25 cellular contexts compared by ENCODE assay signal in the genomic region with DNA sequence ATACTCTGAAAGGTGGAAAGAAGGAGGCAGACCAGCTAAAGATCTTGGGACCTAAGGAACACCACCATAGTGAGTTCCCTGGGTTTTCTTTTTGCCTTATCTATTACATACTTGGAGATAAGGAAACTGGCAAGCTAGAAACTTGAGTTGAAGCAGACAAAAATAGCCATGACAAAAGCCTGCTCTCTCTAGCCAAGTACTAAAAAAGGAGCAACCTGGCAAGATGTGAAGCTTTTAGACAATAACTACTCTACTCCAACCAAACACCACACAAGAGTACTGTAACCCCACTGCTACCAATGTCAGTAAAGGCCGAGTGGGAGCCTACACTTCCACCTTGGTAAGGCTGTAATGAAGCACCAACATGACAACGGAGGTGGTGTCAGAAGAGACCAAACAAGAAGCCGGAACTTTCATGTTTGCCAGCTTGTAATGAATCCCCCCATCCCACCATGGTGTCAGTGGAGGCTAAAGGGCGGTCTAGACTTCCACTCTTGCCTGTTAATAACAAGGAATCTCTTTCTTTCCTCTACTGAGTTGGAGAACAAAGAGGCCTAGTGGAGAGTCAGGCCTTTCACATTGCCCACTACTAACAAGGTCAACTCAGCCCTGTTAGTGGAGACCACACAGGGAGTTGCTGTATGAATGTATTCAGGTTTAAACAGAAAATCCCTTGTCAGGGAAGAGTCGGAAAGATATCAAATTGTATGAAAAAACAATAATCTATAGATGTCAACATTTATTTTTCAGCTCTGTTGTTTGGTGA. TPM values are rescaled to one million over a fixed set of nuclear protein-coding genes. Genes with fewer than 3 reads are reported as not detected.
"Had no signal": no experiment of that assay in that cellular context is flagged by ENCODE, and none has a peak within 500 bp of the region (broad histone marks: within the 10 kb centered on the region; RNA-seq: fewer than 3 reads in every experiment).

No MANE protein-coding gene starts in this region.

- DNase-seq: activated CD4-positive, alpha-beta memory T cell treated with anti-CD3 and anti-CD28 coated beads, Interleukin-2, amount 10 ng/mL, durations not matched to agents 7 days and 5 days; activated CD4-positive, alpha-beta T cell treated with anti-CD3 and anti-CD28 coated beads, Interleukin-2, amount 10 ng/mL, durations not matched to agents 24 days and 14 days; activated effector memory CD4-positive, alpha-beta T cell treated with anti-CD3 and anti-CD28 coated beads, Interleukin-2, amount 50 U/mL, for 16 hours; activated naive CD4-positive, alpha-beta T cell treated with anti-CD3 and anti-CD28 coated beads, Interleukin-2, amount 50 U/mL, for 16 hours; activated naive CD8-positive, alpha-beta T cell treated with anti-CD3 and anti-CD28 coated beads, Interleukin-2, amount 50 U/mL, for 24 hours; activated T-cell treated with anti-CD3 and anti-CD28 coated beads, Interleukin-2, amount 50 U/mL, for 72 hours; central memory CD4-positive, alpha-beta T cell; endodermal cell; esophagus squamous epithelium; kidney; mammary epithelial cell; midbrain; pancreas; psoas muscle; small intestine; stimulated activated CD4-positive, alpha-beta T cell treated with anti-CD3 and anti-CD28 coated beads, Interleukin-2, amount 100 ng/mL, for 24 hours; stimulated activated naive CD8-positive, alpha-beta T cell treated with anti-CD3 and anti-CD28 coated beads, Interleukin-15, amount 100 ng/mL, for 72 hours; tibial artery had no signal

- H3K4me3 Mint-ChIP-seq: activated CD4-positive, alpha-beta memory T cell treated with anti-CD3 and anti-CD28 coated beads, Interleukin-2, amount 10 ng/mL, durations not matched to agents 7 days and 5 days; activated CD4-positive, alpha-beta T cell treated with anti-CD3 and anti-CD28 coated beads, Interleukin-2, amount 10 ng/mL, durations not matched to agents 24 days and 14 days; activated naive CD8-positive, alpha-beta T cell treated with anti-CD3 and anti-CD28 coated beads, Interleukin-2, amount 50 U/mL, for 24 hours; activated T-cell treated with anti-CD3 and anti-CD28 coated beads, Interleukin-2, amount 50 U/mL, for 72 hours; endodermal cell; natural killer cell treated with Interleukin-12 subunit alpha and Interleukin-12 subunit beta and Interleukin-15 and Interleukin-18, amount 100 ng/mL, for 72 hours; stimulated activated effector memory CD8-positive, alpha-beta T cell treated with anti-CD3 and anti-CD28 coated beads, Interleukin-12 subunit alpha, Interleukin-12 subunit beta, amount 100 ng/mL, for 72 hours; stimulated activated naive CD8-positive, alpha-beta T cell treated with anti-CD3 and anti-CD28 coated beads, Interleukin-15, amount 100 ng/mL, for 72 hours had no signal

- H3K9me3 Mint-ChIP-seq: activated CD4-positive, alpha-beta memory T cell treated with anti-CD3 and anti-CD28 coated beads, Interleukin-2, amount 10 ng/mL, durations not matched to agents 7 days and 5 days; activated CD4-positive, alpha-beta T cell treated with anti-CD3 and anti-CD28 coated beads, Interleukin-2, amount 10 ng/mL, durations not matched to agents 24 days and 14 days; activated naive CD8-positive, alpha-beta T cell treated with anti-CD3 and anti-CD28 coated beads, Interleukin-2, amount 50 U/mL, for 24 hours; stimulated activated effector memory CD8-positive, alpha-beta T cell treated with anti-CD3 and anti-CD28 coated beads, Interleukin-12 subunit alpha, Interleukin-12 subunit beta, amount 100 ng/mL, for 72 hours; stimulated activated naive CD8-positive, alpha-beta T cell treated with anti-CD3 and anti-CD28 coated beads, Interleukin-15, amount 100 ng/mL, for 72 hours had no signal

- H3K27ac Mint-ChIP-seq: activated CD4-positive, alpha-beta memory T cell treated with anti-CD3 and anti-CD28 coated beads, Interleukin-2, amount 10 ng/mL, durations not matched to agents 7 days and 5 days; activated CD4-positive, alpha-beta T cell treated with anti-CD3 and anti-CD28 coated beads, Interleukin-2, amount 10 ng/mL, durations not matched to agents 24 days and 14 days; activated naive CD8-positive, alpha-beta T cell treated with anti-CD3 and anti-CD28 coated beads, Interleukin-2, amount 50 U/mL, for 24 hours; activated T-cell treated with anti-CD3 and anti-CD28 coated beads, Interleukin-2, amount 50 U/mL, for 72 hours; endodermal cell; natural killer cell treated with Interleukin-12 subunit alpha and Interleukin-12 subunit beta and Interleukin-15 and Interleukin-18, amount 100 ng/mL, for 72 hours; stimulated activated effector memory CD8-positive, alpha-beta T cell treated with anti-CD3 and anti-CD28 coated beads, Interleukin-12 subunit alpha, Interleukin-12 subunit beta, amount 100 ng/mL, for 72 hours; stimulated activated naive CD8-positive, alpha-beta T cell treated with anti-CD3 and anti-CD28 coated beads, Interleukin-15, amount 100 ng/mL, for 72 hours had no signal

- H3K27ac ChIP-seq: esophagus squamous epithelium, neutrophil, pancreas, psoas muscle, tibial artery had no signal

- H3K27me3 Mint-ChIP-seq: activated CD4-positive, alpha-beta memory T cell treated with anti-CD3 and anti-CD28 coated beads, Interleukin-2, amount 10 ng/mL, durations not matched to agents 7 days and 5 days; activated CD4-positive, alpha-beta T cell treated with anti-CD3 and anti-CD28 coated beads, Interleukin-2, amount 10 ng/mL, durations not matched to agents 24 days and 14 days; activated naive CD8-positive, alpha-beta T cell treated with anti-CD3 and anti-CD28 coated beads, Interleukin-2, amount 50 U/mL, for 24 hours had no signal

- ATAC-seq: activated CD4-positive, CD25-positive, alpha-beta regulatory T cell treated with anti-CD3 and anti-CD28 coated beads, Interleukin-2, amount 50 U/mL, for 24 hours; activated naive CD8-positive, alpha-beta T cell treated with anti-CD3 and anti-CD28 coated beads, Interleukin-2, amount 50 U/mL, for 24 hours; activated T-cell treated with anti-CD3 and anti-CD28 coated beads, Interleukin-2, amount 50 U/mL, for 72 hours; left lobe of liver; pancreas; sciatic nerve; stimulated activated effector memory CD8-positive, alpha-beta T cell treated with anti-CD3 and anti-CD28 coated beads, Interleukin-12 subunit alpha, Interleukin-12 subunit beta, amount 100 ng/mL, for 72 hours; stimulated activated naive CD8-positive, alpha-beta T cell treated with anti-CD3 and anti-CD28 coated beads, Interleukin-15, amount 100 ng/mL, for 72 hours had no signal

- H3K36me3 Mint-ChIP-seq: natural killer cell treated with Interleukin-12 subunit alpha and Interleukin-12 subunit beta and Interleukin-15 and Interleukin-18, amount 100 ng/mL, for 72 hours; stimulated activated effector memory CD8-positive, alpha-beta T cell treated with anti-CD3 and anti-CD28 coated beads, Interleukin-12 subunit alpha, Interleukin-12 subunit beta, amount 100 ng/mL, for 72 hours had no signal

- H3K4me1 Mint-ChIP-seq: activated CD4-positive, alpha-beta memory T cell treated with anti-CD3 and anti-CD28 coated beads, Interleukin-2, amount 10 ng/mL, durations not matched to agents 7 days and 5 days; activated CD4-positive, alpha-beta T cell treated with anti-CD3 and anti-CD28 coated beads, Interleukin-2, amount 10 ng/mL, durations not matched to agents 24 days and 14 days; activated naive CD8-positive, alpha-beta T cell treated with anti-CD3 and anti-CD28 coated beads, Interleukin-2, amount 50 U/mL, for 24 hours; endodermal cell; stimulated activated effector memory CD8-positive, alpha-beta T cell treated with anti-CD3 and anti-CD28 coated beads, Interleukin-12 subunit alpha, Interleukin-12 subunit beta, amount 100 ng/mL, for 72 hours; stimulated activated naive CD8-positive, alpha-beta T cell treated with anti-CD3 and anti-CD28 coated beads, Interleukin-15, amount 100 ng/mL, for 72 hours had no signal

- H3K9me3 ChIP-seq: esophagus squamous epithelium, neutrophil, pancreas, psoas muscle, tibial artery had no signal

- H3K4me1 ChIP-seq: esophagus squamous epithelium, pancreas, psoas muscle, tibial artery had no signal

- H3K27me3 ChIP-seq: esophagus squamous epithelium, neutrophil, pancreas, tibial artery had no signal

- H3K36me3 ChIP-seq: esophagus squamous epithelium, neutrophil, pancreas, tibial artery had no signal

- H3K4me3 ChIP-seq: esophagus squamous epithelium, pancreas, psoas muscle, tibial artery had no signal

RNA-seq across cellular contexts. Expression of a gene that starts 55.8 kb away (rescaled TPM):
- total RNA-seq: activated CD4-positive, alpha-beta memory T cell treated with anti-CD3 and anti-CD28 coated beads, Interleukin-2, amount 10 ng/mL, durations not matched to agents 7 days and 5 days; activated CD4-positive, alpha-beta T cell treated with anti-CD3 and anti-CD28 coated beads, Interleukin-2, amount 10 ng/mL, durations not matched to agents 24 days and 14 days; activated T-cell treated with anti-CD3 and anti-CD28 coated beads, Interleukin-2, amount 50 U/mL, for 72 hours; natural killer cell treated with Interleukin-12 subunit alpha and Interleukin-12 subunit beta and Interleukin-15 and Interleukin-18, amount 100 ng/mL, for 72 hours; T-helper 2 cell treated with Interferon-gamma antibody and Interleukin-4, amounts not matched to agents 100 ng/mL and 5 ng/mL, for 36 hours had no signal
